1 cellular context compared by ENCODE assay signal in the genomic region with DNA sequence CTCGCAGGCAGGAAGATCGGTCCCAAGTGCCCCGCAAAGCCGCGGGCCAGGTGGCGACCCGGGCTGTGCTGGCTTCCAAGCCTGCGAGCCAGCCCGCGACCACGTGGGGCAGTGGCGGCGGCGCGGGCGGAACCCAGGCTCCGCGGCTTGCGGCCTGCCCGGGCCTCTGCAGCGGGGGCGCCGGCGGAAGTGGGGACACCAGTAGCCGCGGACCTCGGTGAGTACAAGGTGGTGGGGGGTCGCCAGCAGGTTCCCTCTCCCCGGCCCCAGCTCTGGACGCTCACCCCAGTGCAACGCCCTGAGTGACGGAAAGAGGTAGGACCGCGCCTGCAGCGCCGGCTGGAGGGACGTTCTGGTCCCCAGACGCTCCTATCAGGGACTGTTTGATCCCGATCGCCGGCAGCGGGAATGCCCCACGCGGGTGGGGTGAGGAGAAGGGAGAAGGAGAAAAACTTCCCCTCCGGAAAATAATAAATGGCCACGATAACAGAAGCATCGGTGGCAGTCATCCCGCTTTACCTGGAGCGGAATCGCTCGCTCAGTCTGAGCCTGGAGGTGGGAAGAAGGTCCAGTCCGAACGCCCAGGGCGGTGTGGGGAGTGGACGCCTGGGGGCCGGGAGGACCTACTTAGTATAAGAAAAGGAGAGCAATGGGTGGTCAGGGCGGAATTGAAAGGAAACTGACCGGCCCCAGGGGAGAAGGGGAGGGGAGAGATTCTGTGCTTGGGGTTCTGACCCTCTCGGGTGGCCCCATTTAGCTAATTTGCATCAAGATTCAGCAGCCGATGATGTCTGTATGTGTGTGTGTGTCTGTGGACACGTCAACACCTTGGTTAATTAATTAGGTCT.
A peak's percentile ranks its signal among the peaks of the same experiment; 100 is the strongest.
TF ChIP-seq lines count a peak whose summit lies in the region.

A gene with protein sequence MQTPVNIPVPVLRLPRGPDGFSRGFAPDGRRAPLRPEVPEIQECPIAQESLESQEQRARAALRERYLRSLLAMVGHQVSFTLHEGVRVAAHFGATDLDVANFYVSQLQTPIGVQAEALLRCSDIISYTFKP (plus strand): TSS at position 198 of the 848 bp plus-strand sequence. CDS start 10,855 bp downstream, outside the sequence.

TF ChIP-seq in HEK293, 187 proteins besides CTCF, POLR2A, EP300 and RAD21 (continued from another document and continues in another):
- TF ChIP-seq, protein P1, sequence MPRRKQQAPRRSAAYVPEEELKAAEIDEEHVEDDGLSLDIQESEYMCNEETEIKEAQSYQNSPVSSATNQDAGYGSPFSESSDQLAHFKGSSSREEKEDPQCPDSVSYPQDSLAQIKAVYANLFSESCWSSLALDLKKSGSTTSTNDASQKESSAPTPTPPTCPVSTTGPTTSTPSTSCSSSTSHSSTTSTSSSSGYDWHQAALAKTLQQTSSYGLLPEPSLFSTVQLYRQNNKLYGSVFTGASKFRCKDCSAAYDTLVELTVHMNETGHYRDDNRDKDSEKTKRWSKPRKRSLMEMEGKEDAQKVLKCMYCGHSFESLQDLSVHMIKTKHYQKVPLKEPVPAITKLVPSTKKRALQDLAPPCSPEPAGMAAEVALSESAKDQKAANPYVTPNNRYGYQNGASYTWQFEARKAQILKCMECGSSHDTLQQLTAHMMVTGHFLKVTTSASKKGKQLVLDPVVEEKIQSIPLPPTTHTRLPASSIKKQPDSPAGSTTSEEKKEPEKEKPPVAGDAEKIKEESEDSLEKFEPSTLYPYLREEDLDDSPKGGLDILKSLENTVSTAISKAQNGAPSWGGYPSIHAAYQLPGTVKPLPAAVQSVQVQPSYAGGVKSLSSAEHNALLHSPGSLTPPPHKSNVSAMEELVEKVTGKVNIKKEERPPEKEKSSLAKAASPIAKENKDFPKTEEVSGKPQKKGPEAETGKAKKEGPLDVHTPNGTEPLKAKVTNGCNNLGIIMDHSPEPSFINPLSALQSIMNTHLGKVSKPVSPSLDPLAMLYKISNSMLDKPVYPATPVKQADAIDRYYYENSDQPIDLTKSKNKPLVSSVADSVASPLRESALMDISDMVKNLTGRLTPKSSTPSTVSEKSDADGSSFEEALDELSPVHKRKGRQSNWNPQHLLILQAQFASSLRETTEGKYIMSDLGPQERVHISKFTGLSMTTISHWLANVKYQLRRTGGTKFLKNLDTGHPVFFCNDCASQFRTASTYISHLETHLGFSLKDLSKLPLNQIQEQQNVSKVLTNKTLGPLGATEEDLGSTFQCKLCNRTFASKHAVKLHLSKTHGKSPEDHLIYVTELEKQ (tag by site-specific recombination; IDR thresholded peaks at IDR 0.05; ENCODE audit: borderline replicate concordance) = no peak
- peak; percentile 73 for TF ChIP-seq ZNF335 (tag by site-specific recombination; conservative IDR thresholded peaks at IDR 0.05)
- TF ChIP-seq, protein P2, sequence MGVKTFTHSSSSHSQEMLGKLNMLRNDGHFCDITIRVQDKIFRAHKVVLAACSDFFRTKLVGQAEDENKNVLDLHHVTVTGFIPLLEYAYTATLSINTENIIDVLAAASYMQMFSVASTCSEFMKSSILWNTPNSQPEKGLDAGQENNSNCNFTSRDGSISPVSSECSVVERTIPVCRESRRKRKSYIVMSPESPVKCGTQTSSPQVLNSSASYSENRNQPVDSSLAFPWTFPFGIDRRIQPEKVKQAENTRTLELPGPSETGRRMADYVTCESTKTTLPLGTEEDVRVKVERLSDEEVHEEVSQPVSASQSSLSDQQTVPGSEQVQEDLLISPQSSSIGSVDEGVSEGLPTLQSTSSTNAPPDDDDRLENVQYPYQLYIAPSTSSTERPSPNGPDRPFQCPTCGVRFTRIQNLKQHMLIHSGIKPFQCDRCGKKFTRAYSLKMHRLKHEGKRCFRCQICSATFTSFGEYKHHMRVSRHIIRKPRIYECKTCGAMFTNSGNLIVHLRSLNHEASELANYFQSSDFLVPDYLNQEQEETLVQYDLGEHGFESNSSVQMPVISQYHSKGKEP (tag by site-specific recombination; IDR thresholded peaks at IDR 0.05) = peak; percentile 88
- no peak for TF ChIP-seq SETDB1 (IDR thresholded peaks at IDR 0.05; ENCODE audit: insufficient read length, low read length)
- peak; percentile 53; the same call in 1 of the 2 replicates for TF ChIP-seq ZNF184 (tag by site-specific recombination; IDR thresholded peaks at IDR 0.05)
- TF ChIP-seq OVOL3 (tag by site-specific recombination; IDR thresholded peaks at IDR 0.05) = no peak
- TF ChIP-seq ZNF121 (tag by site-specific recombination; IDR thresholded peaks at IDR 0.05) = 0 out of 2 replicates have a peak, but pooled peaks have one; percentile 41
- no peak for TF ChIP-seq ZNF423 (tag by site-specific recombination; IDR thresholded peaks at IDR 0.05)
- TF ChIP-seq, protein P3, sequence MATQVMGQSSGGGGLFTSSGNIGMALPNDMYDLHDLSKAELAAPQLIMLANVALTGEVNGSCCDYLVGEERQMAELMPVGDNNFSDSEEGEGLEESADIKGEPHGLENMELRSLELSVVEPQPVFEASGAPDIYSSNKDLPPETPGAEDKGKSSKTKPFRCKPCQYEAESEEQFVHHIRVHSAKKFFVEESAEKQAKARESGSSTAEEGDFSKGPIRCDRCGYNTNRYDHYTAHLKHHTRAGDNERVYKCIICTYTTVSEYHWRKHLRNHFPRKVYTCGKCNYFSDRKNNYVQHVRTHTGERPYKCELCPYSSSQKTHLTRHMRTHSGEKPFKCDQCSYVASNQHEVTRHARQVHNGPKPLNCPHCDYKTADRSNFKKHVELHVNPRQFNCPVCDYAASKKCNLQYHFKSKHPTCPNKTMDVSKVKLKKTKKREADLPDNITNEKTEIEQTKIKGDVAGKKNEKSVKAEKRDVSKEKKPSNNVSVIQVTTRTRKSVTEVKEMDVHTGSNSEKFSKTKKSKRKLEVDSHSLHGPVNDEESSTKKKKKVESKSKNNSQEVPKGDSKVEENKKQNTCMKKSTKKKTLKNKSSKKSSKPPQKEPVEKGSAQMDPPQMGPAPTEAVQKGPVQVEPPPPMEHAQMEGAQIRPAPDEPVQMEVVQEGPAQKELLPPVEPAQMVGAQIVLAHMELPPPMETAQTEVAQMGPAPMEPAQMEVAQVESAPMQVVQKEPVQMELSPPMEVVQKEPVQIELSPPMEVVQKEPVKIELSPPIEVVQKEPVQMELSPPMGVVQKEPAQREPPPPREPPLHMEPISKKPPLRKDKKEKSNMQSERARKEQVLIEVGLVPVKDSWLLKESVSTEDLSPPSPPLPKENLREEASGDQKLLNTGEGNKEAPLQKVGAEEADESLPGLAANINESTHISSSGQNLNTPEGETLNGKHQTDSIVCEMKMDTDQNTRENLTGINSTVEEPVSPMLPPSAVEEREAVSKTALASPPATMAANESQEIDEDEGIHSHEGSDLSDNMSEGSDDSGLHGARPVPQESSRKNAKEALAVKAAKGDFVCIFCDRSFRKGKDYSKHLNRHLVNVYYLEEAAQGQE (tag by site-specific recombination; IDR thresholded peaks at IDR 0.05) = no peak; the same call in 1 of the 2 replicates
- TF ChIP-seq ZNF112 (tag by site-specific recombination; IDR thresholded peaks at IDR 0.05) = no peak
- TF ChIP-seq ZNF223 (tag by site-specific recombination; IDR thresholded peaks at IDR 0.05) = no peak
- peak; percentile 27; the same call in 1 of the 2 replicates for TF ChIP-seq SP2 (tag by site-specific recombination; IDR thresholded peaks at IDR 0.05)
- TF ChIP-seq ZFP69B (tag by site-specific recombination; IDR thresholded peaks at IDR 0.05) = peak; percentile 59
- 0 out of 2 replicates have a peak, but pooled peaks have one; percentile 23 for TF ChIP-seq ZNF449 (tag by site-specific recombination; IDR thresholded peaks at IDR 0.05)
- TF ChIP-seq KLF10 (tag by site-specific recombination; IDR thresholded peaks at IDR 0.05) = peak; percentile 77
- TF ChIP-seq ZNF692 (tag by site-specific recombination; IDR thresholded peaks at IDR 0.05) = peak; percentile 92
- TF ChIP-seq OSR2 (tag by site-specific recombination; IDR thresholded peaks at IDR 0.05) = peak; percentile 48
- no peak for TF ChIP-seq ZNF16 (tag by site-specific recombination; IDR thresholded peaks at IDR 0.05; ENCODE audit: low read depth)
- no peak for TF ChIP-seq ZNF530 (tag by site-specific recombination; IDR thresholded peaks at IDR 0.05; ENCODE audit: low read depth)
- peak; percentile 18; the same call in 1 of the 2 replicates for TF ChIP-seq SCRT2 (tag by site-specific recombination; IDR thresholded peaks at IDR 0.05)
- peak; percentile 49 for TF ChIP-seq ZFHX2 (tag by site-specific recombination; conservative IDR thresholded peaks at IDR 0.05)
- peak; percentile 99 for TF ChIP-seq ZSCAN30 (tag by site-specific recombination; IDR thresholded peaks at IDR 0.05)
- no peak for TF ChIP-seq ZNF23 (tag by site-specific recombination; IDR thresholded peaks at IDR 0.05; ENCODE audit: borderline replicate concordance)
- TF ChIP-seq PBX3 (CRISPR knock-in tag; IDR thresholded peaks at IDR 0.05) = 0 out of 2 replicates have a peak, but pooled peaks have one; percentile 84
- peak; percentile 13; the same call in 1 of the 2 replicates for TF ChIP-seq KLF1 (tag by site-specific recombination; IDR thresholded peaks at IDR 0.05)
- TF ChIP-seq ZNF10 (tag by site-specific recombination; IDR thresholded peaks at IDR 0.05) = 0 out of 2 replicates have a peak, but pooled peaks have one; percentile 38
- TF ChIP-seq ZNF596 (tag by site-specific recombination; IDR thresholded peaks at IDR 0.05) = peak; percentile 72
- peak; percentile 81 for TF ChIP-seq ZXDB (tag by site-specific recombination; IDR thresholded peaks at IDR 0.05)
- peak; percentile 76 for TF ChIP-seq ZNF677 (tag by site-specific recombination; IDR thresholded peaks at IDR 0.05)
- peak; percentile 66; the same call in 1 of the 2 replicates for TF ChIP-seq ZBTB6 (tag by site-specific recombination; IDR thresholded peaks at IDR 0.05)
- peak; percentile 59; the same call in 1 of the 2 replicates for TF ChIP-seq ZNF513 (tag by site-specific recombination; IDR thresholded peaks at IDR 0.05)
- TF ChIP-seq ZNF843 (tag by site-specific recombination; IDR thresholded peaks at IDR 0.05) = 0 out of 2 replicates have a peak, but pooled peaks have one; percentile 45
- TF ChIP-seq SP7 (tag by site-specific recombination; IDR thresholded peaks at IDR 0.05) = peak; percentile 60
- peak; percentile 71 for TF ChIP-seq GLIS1 (tag by site-specific recombination; IDR thresholded peaks at IDR 0.05)
- peak; percentile 85 for TF ChIP-seq GLIS2 (tag by site-specific recombination; IDR thresholded peaks at IDR 0.05)
- TF ChIP-seq KLF17 (tag by site-specific recombination; IDR thresholded peaks at IDR 0.05) = peak; percentile 48
- TF ChIP-seq ZBTB1 (tag by site-specific recombination; IDR thresholded peaks at IDR 0.05) = no peak
